In genomic region chr1:28269529-28269928, GRCh38 we compare ENCODE assay signal across 24 cellular contexts. TPM values are rescaled to one million over a fixed set of nuclear protein-coding genes. Genes with fewer than 3 reads are reported as not detected.
A peak's percentile ranks its signal among the peaks of the same experiment; 100 is the strongest.
DNase-seq lines count a peak whose midpoint lies in the region; ATAC-seq, FAIRE-seq and TF ChIP-seq lines count a peak whose summit lies in the region.
"Had no signal": no experiment of that assay in that cellular context is flagged by ENCODE, and none has a peak within 500 bp of the region (broad histone marks: within the 10 kb centered on the region; RNA-seq: fewer than 3 reads in every experiment).

No MANE protein-coding gene starts in this region.

- POLR2A ChIA-PET in HepG2 (lab: Yijun Ruan, JAX), result interaction anchor here (1.8 kb wide), 1 partner anchor 9 kb away, joined by 9 read pairs; the partner anchor contains the start of gene SESN2

- H2AFZ ChIP-seq in GM23338 (no peak overlapping the region), HepG2 (ENCODE audit: low read length) (no peak overlapping the region)

- TF ChIP-seq POLR2A in HepG2 (IDR thresholded peaks at IDR 0.05; ENCODE audit: insufficient read depth in 1 of 2, low read depth in 2 of 2, low read length in 2 of 2), result no peak

- TF ChIP-seq EP300 in HepG2 (IDR thresholded peaks at IDR 0.05; ENCODE audit: low read depth in 2 of 2, low read length in 2 of 2) (no peak), HepG2 (CRISPR knock-in tag; IDR thresholded peaks at IDR 0.05; ENCODE audit: borderline replicate concordance) (no peak)

- H3K36me3 ChIP-seq in GM23338 (ENCODE audit: insufficient read depth) (peaks cover 37% of the 10 kb centered on the region), HepG2 (replicated peaks in 1 of 2; ENCODE audit: control insufficient read depth in 1 of 2, insufficient read depth in 2 of 2, low read length in 2 of 2) (peaks cover 24 to 46% of the 10 kb centered on the region in 2 experiments)

- no peaks in the 10 kb centered on the region for H3K9me3 ChIP-seq in HepG2 (ENCODE audit: low read length)
- H3K9me3 ChIP-seq: A549; BE2C; BLaER1 treated with 17β-estradiol and CSF1 and Interleukin-3, amounts not matched to agents 10 nM and 100 nM; HAP-1 had no signal

- H3K4me3 ChIP-seq in GM23338, result no peak overlapping the region
- no peak overlapping the region for H3K4me3 ChIP-seq in HepG2 (replicated peaks in 1 of 3; ENCODE audit: insufficient read depth in 1 of 3, low read depth in 2 of 3, low read length in 3 of 3)
- H3K4me3 ChIP-seq: A549; BLaER1 treated with 17β-estradiol and CSF1 and Interleukin-3, amounts not matched to agents 10 nM and 100 nM; HAP-1 had no signal

- H3K27me3 ChIP-seq in GM23338 (ENCODE audit: insufficient read depth) (no peaks in the 10 kb centered on the region), HepG2 (ENCODE audit: control insufficient read depth in 1 of 2, insufficient read depth in 2 of 2, low read length in 2 of 2) (no peaks in the 10 kb centered on the region)
- H3K27me3 ChIP-seq: BE2C; BLaER1 treated with 17β-estradiol and CSF1 and Interleukin-3, amounts not matched to agents 10 nM and 100 nM had no signal

- ATAC-seq in GM23338, result no peak
- ATAC-seq in HepG2, result peak; percentile 58; the same call in 2 of the 3 replicates
- ATAC-seq in GM19397 (IDR thresholded peaks at IDR 0.05; ENCODE audit: unreplicated experiment), result no peak
- ATAC-seq: A549 had no signal

- H3K79me2 ChIP-seq in GM23338 (replicated peaks; ENCODE audit: insufficient read depth), result peaks cover 71% of the 10 kb centered on the region
- H3K79me2 ChIP-seq in HepG2 (ENCODE audit: insufficient read depth, low read length), result peaks cover 48% of the 10 kb centered on the region

- no peak for TF ChIP-seq CTCF in GM23338 (conservative IDR thresholded peaks at IDR 0.05; ENCODE audit: low read depth in 2 of 2)
- TF ChIP-seq CTCF in HepG2 (CRISPR knock-in tag; IDR thresholded peaks at IDR 0.05), result no peak

- CTCF ChIA-PET in HepG2 (lab: Yijun Ruan, JAX; ENCODE audit: low intra/inter-chr PET ratio, low total read pairs), result no interaction called here

- BruUV-seq in HepG2 (replicated peaks; lab: Mats Ljungman, UMichigan), result no TSS peak

- peaks cover 49% of the 10 kb centered on the region for H3K36me3 Mint-ChIP-seq in GM23338 (ENCODE audit: low read depth)

- in situ Hi-C loops in HepG2 (cut with HindIII; ENCODE audit: extremely low pct_ligation_motif_present, low pct_unique_long_range_greater_than_20kb), result no loop called here

- no peak overlapping the region for H3K9ac ChIP-seq in HepG2 (ENCODE audit: insufficient read depth, low read depth, low read length)
- H3K9ac ChIP-seq: BLaER1 treated with 17β-estradiol and CSF1 and Interleukin-3, amounts not matched to agents 10 nM and 100 nM had no signal

- H3K27ac ChIP-seq in GM23338 (ENCODE audit: low read depth) (peak overlapping the region; percentile 86; the same call in 1 of the 2 replicates), HepG2 (ENCODE audit: extremely low read length, insufficient read depth, low read length) (peak overlapping the region; percentile 42)
- H3K27ac ChIP-seq: A549; BLaER1 treated with 17β-estradiol and CSF1 and Interleukin-3, amounts not matched to agents 10 nM and 100 nM had no signal

- no peak for DNase-seq in GM23338 (ENCODE audit: low spot score)
- no peak for DNase-seq in HepG2 (ENCODE audit: low spot score)
- no peak for DNase-seq in HK-2 (ENCODE audit: unreplicated experiment)
- no peak for DNase-seq in GF-D8 (lab: John Stamatoyannopoulos, UW)
- DNase-seq: 8988T; ACHN; AML-193; BE2C; CD4-positive, alpha-beta T cell; CD8-positive, alpha-beta memory T cell; DMS 273 treated with DMSO at 0.1 percent for 48 hours; DMS79; EL; GOT3; HFFc6 had no signal

- FAIRE-seq in G401.6 (lab: Jason Lieb, UNC) (peak; percentile 21), HepG2 (lab: Jason Lieb, UNC) (peak; percentile 37)
- FAIRE-seq: A549, D721Med, GM12892, H54 had no signal

- WGBS in HepG2 (ENCODE audit: low lambda C conversion rate), result 41% methylated on average over 2 of the region's 2 CpGs

- H3K4me1 ChIP-seq in GM23338 (ENCODE audit: insufficient read depth) (peaks cover 23% of the 10 kb centered on the region), HepG2 (ENCODE audit: insufficient read depth, low read length) (peaks cover 56% of the 10 kb centered on the region)
- H3K4me1 ChIP-seq: BE2C had no signal

- H3K27ac Mint-ChIP-seq in GM23338, result no peak overlapping the region
- H3K27ac Mint-ChIP-seq: CD14-positive monocyte; CD4-positive, alpha-beta T cell; HFFc6 had no signal

- peaks cover 51% of the 10 kb centered on the region for H4K20me1 ChIP-seq in GM23338 (replicated peaks; ENCODE audit: insufficient read depth)
- H4K20me1 ChIP-seq in HepG2 (ENCODE audit: insufficient read depth, low read length), result peaks cover 35% of the 10 kb centered on the region

- H3K4me1 Mint-ChIP-seq in GM23338, result peaks cover 35% of the 10 kb centered on the region

- intact Hi-C loops in HepG2 (cut with micrococcal nuclease; ENCODE audit: unreplicated experiment), result loop anchor here (10.0 kb wide), 1 partner anchor 55 kb away; the partner anchor contains the start of gene MED18

- H3K4me3 Mint-ChIP-seq in GM23338, result no peak overlapping the region
- H3K4me3 Mint-ChIP-seq: CD14-positive monocyte; CD4-positive, alpha-beta T cell; CD8-positive, alpha-beta memory T cell; HFFc6 had no signal

- peaks cover 13% of the 10 kb centered on the region for H3K27me3 Mint-ChIP-seq in GM23338 (ENCODE audit: insufficient read depth, low read depth, poor library complexity)
- H3K27me3 Mint-ChIP-seq: CD4-positive, alpha-beta T cell; CD8-positive, alpha-beta memory T cell had no signal

- TF ChIP-seq RAD21 in HepG2 (CRISPR knock-in tag; IDR thresholded peaks at IDR 0.05), result no peak

- H3F3A ChIP-seq in GM23338 (replicated peaks; ENCODE audit: low read depth), result 0 out of 2 replicates have a peak, but pooled peaks cover 9% of the 10 kb centered on the region

- H3K9me3 Mint-ChIP-seq in GM23338, result no peaks in the 10 kb centered on the region
- H3K9me3 Mint-ChIP-seq: CD14-positive monocyte; CD4-positive, alpha-beta T cell; CD8-positive, alpha-beta memory T cell; HFFc6 had no signal

- no peaks in the 10 kb centered on the region for H3K9me2 ChIP-seq in GM23338 (ENCODE audit: insufficient read depth)

- no peak overlapping the region for H3K4me2 ChIP-seq in GM23338
- H3K4me2 ChIP-seq in HepG2 (ENCODE audit: low read depth, low read length), result no peak overlapping the region; the same call in 1 of the 2 replicates
- H3K4me2 ChIP-seq: A549 had no signal

RNA-seq across cellular contexts. Expression of gene SESN2, which starts 10.2 kb away (rescaled TPM):
- total RNA-seq in GM23338 (2014; rRNA removed; shearing (Covaris generic)), result 43.6 and 52.1 TPM in 2 replicates
- 20.8 and 22.8 TPM in 2 replicates for polyA plus RNA-seq in GM23338 (2016; fragmentation: Nextera tagmentation; extraction: Ambion mirVana)
- total RNA-seq in HepG2 (2016; rRNA removed; fragmentation: Illumina TruSeq; extraction: Trizol), result 10.4 and 13.2 TPM in 2 replicates
- total RNA-seq in HepG2 (2016; cell fraction: cytosol; rRNA removed; fragmentation: Illumina TruSeq; extraction: Trizol; ENCODE audit: low read depth), result 2.1 and 2.5 TPM in 2 replicates
- total RNA-seq in HepG2 (2016; cell fraction: insoluble cytoplasmic fraction; rRNA removed; fragmentation: Illumina TruSeq; extraction: Trizol), result 10.0 and 12.0 TPM in 2 replicates
- total RNA-seq in HepG2 (2016; cell fraction: membrane; rRNA removed; fragmentation: Illumina TruSeq; extraction: Trizol), result 5.6 and 7.1 TPM in 2 replicates
- 8.1 and 8.4 TPM in 2 replicates for total RNA-seq in HepG2 (2016; cell fraction: nucleus; rRNA removed; fragmentation: Illumina TruSeq; extraction: Trizol)
- polyA plus RNA-seq in HepG2 (2011; rRNA removed), result 19.1 and 24.8 TPM in 2 replicates
- polyA plus RNA-seq in HepG2 (2011; cell fraction: cytosol; rRNA removed), result 11.7 and 14.9 TPM in 2 replicates
- polyA plus RNA-seq in HepG2 (2011; cell fraction: nucleus; rRNA removed), result 26.7 and 32.2 TPM in 2 replicates
- 7.3 and 18.2 TPM in 2 replicates for polyA plus RNA-seq in HepG2 (2012)
- polyA plus RNA-seq in HepG2 (2016; cell fraction: cytosol; fragmentation: Illumina TruSeq; extraction: Trizol; ENCODE audit: low read depth), result 1.3 and 1.4 TPM in 2 replicates
- 9.6 and 12.1 TPM in 2 replicates for polyA plus RNA-seq in HepG2 (2016; cell fraction: insoluble cytoplasmic fraction; fragmentation: Illumina TruSeq; extraction: Trizol; ENCODE audit: low read depth)
- polyA plus RNA-seq in HepG2 (2016; cell fraction: membrane; fragmentation: Illumina TruSeq; extraction: Trizol; ENCODE audit: low read depth), result 4.3 and 4.7 TPM in 2 replicates
- polyA plus RNA-seq in HepG2 (2016; cell fraction: nucleus; fragmentation: Illumina TruSeq; extraction: Trizol; ENCODE audit: insufficient read depth, low read depth), result 14.7 and 15.5 TPM in 2 replicates
- 21.9 and 39.6 TPM in 2 replicates for polyA minus RNA-seq in HepG2 (2011; rRNA and poly(A)+ RNA removed; ENCODE audit: low replicate concordance)
- polyA minus RNA-seq in HepG2 (2011; cell fraction: cytosol; rRNA and poly(A)+ RNA removed), result 9.8 and 11.5 TPM in 2 replicates
- 11.8 and 11.9 TPM in 2 replicates for polyA minus RNA-seq in HepG2 (2011; cell fraction: nucleus; rRNA and poly(A)+ RNA removed)

RNA-seq across cellular contexts. Expression of gene ATP5IF1, which starts 33.6 kb away (rescaled TPM):
- 230 and 282 TPM in 2 replicates for total RNA-seq in GM23338 (2014; rRNA removed; shearing (Covaris generic))
- polyA plus RNA-seq in GM23338 (2016; fragmentation: Nextera tagmentation; extraction: Ambion mirVana) (1,325 and 1,405 TPM in 2 replicates), HepG2 (2011; rRNA removed) (85.5 and 97.7 TPM in 2 replicates)
- total RNA-seq in HepG2 (2016; rRNA removed; fragmentation: Illumina TruSeq; extraction: Trizol), result 131 and 143 TPM in 2 replicates
- total RNA-seq in HepG2 (2016; cell fraction: cytosol; rRNA removed; fragmentation: Illumina TruSeq; extraction: Trizol; ENCODE audit: low read depth), result 48.9 and 52.9 TPM in 2 replicates
- 135 and 167 TPM in 2 replicates for total RNA-seq in HepG2 (2016; cell fraction: insoluble cytoplasmic fraction; rRNA removed; fragmentation: Illumina TruSeq; extraction: Trizol)
- 52.5 and 57.7 TPM in 2 replicates for total RNA-seq in HepG2 (2016; cell fraction: membrane; rRNA removed; fragmentation: Illumina TruSeq; extraction: Trizol)
- total RNA-seq in HepG2 (2016; cell fraction: nucleus; rRNA removed; fragmentation: Illumina TruSeq; extraction: Trizol), result 53.2 and 53.6 TPM in 2 replicates
- polyA plus RNA-seq in HepG2 (2011; cell fraction: cytosol; rRNA removed), result 137 and 146 TPM in 2 replicates
- 78.4 and 120 TPM in 2 replicates for polyA plus RNA-seq in HepG2 (2011; cell fraction: nucleus; rRNA removed)
- 116 and 168 TPM in 2 replicates for polyA plus RNA-seq in HepG2 (2012)
- 56.9 and 60.0 TPM in 2 replicates for polyA plus RNA-seq in HepG2 (2016; cell fraction: cytosol; fragmentation: Illumina TruSeq; extraction: Trizol; ENCODE audit: low read depth)
- polyA plus RNA-seq in HepG2 (2016; cell fraction: insoluble cytoplasmic fraction; fragmentation: Illumina TruSeq; extraction: Trizol; ENCODE audit: low read depth), result 155 and 173 TPM in 2 replicates
- polyA plus RNA-seq in HepG2 (2016; cell fraction: membrane; fragmentation: Illumina TruSeq; extraction: Trizol; ENCODE audit: low read depth), result 59.9 and 60.4 TPM in 2 replicates
- polyA plus RNA-seq in HepG2 (2016; cell fraction: nucleus; fragmentation: Illumina TruSeq; extraction: Trizol; ENCODE audit: insufficient read depth, low read depth), result 116 and 123 TPM in 2 replicates
- 26.2 and 37.8 TPM in 2 replicates for polyA minus RNA-seq in HepG2 (2011; rRNA and poly(A)+ RNA removed; ENCODE audit: low replicate concordance)
- 26.0 and 33.5 TPM in 2 replicates for polyA minus RNA-seq in HepG2 (2011; cell fraction: cytosol; rRNA and poly(A)+ RNA removed)
- polyA minus RNA-seq in HepG2 (2011; cell fraction: nucleus; rRNA and poly(A)+ RNA removed), result 17.9 and 22.1 TPM in 2 replicates

RNA-seq across cellular contexts. Expression of gene DNAJC8, which starts 36.7 kb away (rescaled TPM):
- 67.3 and 71.0 TPM in 2 replicates for total RNA-seq in GM23338 (2014; rRNA removed; shearing (Covaris generic))
- polyA plus RNA-seq in GM23338 (2016; fragmentation: Nextera tagmentation; extraction: Ambion mirVana), result 208 and 210 TPM in 2 replicates
- 126 and 180 TPM in 2 replicates for total RNA-seq in HepG2 (2016; rRNA removed; fragmentation: Illumina TruSeq; extraction: Trizol)
- 25.1 and 26.4 TPM in 2 replicates for total RNA-seq in HepG2 (2016; cell fraction: cytosol; rRNA removed; fragmentation: Illumina TruSeq; extraction: Trizol; ENCODE audit: low read depth)
- 132 and 187 TPM in 2 replicates for total RNA-seq in HepG2 (2016; cell fraction: insoluble cytoplasmic fraction; rRNA removed; fragmentation: Illumina TruSeq; extraction: Trizol)
- total RNA-seq in HepG2 (2016; cell fraction: membrane; rRNA removed; fragmentation: Illumina TruSeq; extraction: Trizol), result 45.3 and 52.1 TPM in 2 replicates
- total RNA-seq in HepG2 (2016; cell fraction: nucleus; rRNA removed; fragmentation: Illumina TruSeq; extraction: Trizol), result 55.9 and 61.0 TPM in 2 replicates
- 48.4 and 54.5 TPM in 2 replicates for polyA plus RNA-seq in HepG2 (2011; rRNA removed)
- 36.4 and 46.8 TPM in 2 replicates for polyA plus RNA-seq in HepG2 (2011; cell fraction: cytosol; rRNA removed)
- 20.6 and 24.0 TPM in 2 replicates for polyA plus RNA-seq in HepG2 (2011; cell fraction: nucleus; rRNA removed)
- polyA plus RNA-seq in HepG2 (2012), result 54.3 and 68.8 TPM in 2 replicates
- 24.2 and 24.3 TPM in 2 replicates for polyA plus RNA-seq in HepG2 (2016; cell fraction: cytosol; fragmentation: Illumina TruSeq; extraction: Trizol; ENCODE audit: low read depth)
- polyA plus RNA-seq in HepG2 (2016; cell fraction: insoluble cytoplasmic fraction; fragmentation: Illumina TruSeq; extraction: Trizol; ENCODE audit: low read depth), result 224 and 245 TPM in 2 replicates
- polyA plus RNA-seq in HepG2 (2016; cell fraction: membrane; fragmentation: Illumina TruSeq; extraction: Trizol; ENCODE audit: low read depth), result 43.7 and 45.5 TPM in 2 replicates
- polyA plus RNA-seq in HepG2 (2016; cell fraction: nucleus; fragmentation: Illumina TruSeq; extraction: Trizol; ENCODE audit: insufficient read depth, low read depth), result 124 and 135 TPM in 2 replicates
- polyA minus RNA-seq in HepG2 (2011; rRNA and poly(A)+ RNA removed; ENCODE audit: low replicate concordance), result 33.9 and 41.6 TPM in 2 replicates
- polyA minus RNA-seq in HepG2 (2011; cell fraction: cytosol; rRNA and poly(A)+ RNA removed), result 16.9 and 17.8 TPM in 2 replicates
- 15.6 and 21.8 TPM in 2 replicates for polyA minus RNA-seq in HepG2 (2011; cell fraction: nucleus; rRNA and poly(A)+ RNA removed)

RNA-seq across cellular contexts. Expression of gene MED18, which starts 59.3 kb away (rescaled TPM):
- 11.9 and 12.6 TPM in 2 replicates for total RNA-seq in GM23338 (2014; rRNA removed; shearing (Covaris generic))
- polyA plus RNA-seq in GM23338 (2016; fragmentation: Nextera tagmentation; extraction: Ambion mirVana), result 7.6 and 8.5 TPM in 2 replicates
- total RNA-seq in HepG2 (2016; rRNA removed; fragmentation: Illumina TruSeq; extraction: Trizol), result 21.0 and 28.8 TPM in 2 replicates
- 7.0 and 7.5 TPM in 2 replicates for total RNA-seq in HepG2 (2016; cell fraction: cytosol; rRNA removed; fragmentation: Illumina TruSeq; extraction: Trizol; ENCODE audit: low read depth)
- total RNA-seq in HepG2 (2016; cell fraction: insoluble cytoplasmic fraction; rRNA removed; fragmentation: Illumina TruSeq; extraction: Trizol), result 20.7 and 32.3 TPM in 2 replicates
- total RNA-seq in HepG2 (2016; cell fraction: membrane; rRNA removed; fragmentation: Illumina TruSeq; extraction: Trizol), result 10.5 and 12.8 TPM in 2 replicates
- 7.0 and 9.3 TPM in 2 replicates for total RNA-seq in HepG2 (2016; cell fraction: nucleus; rRNA removed; fragmentation: Illumina TruSeq; extraction: Trizol)
- 11.7 and 14.4 TPM in 2 replicates for polyA plus RNA-seq in HepG2 (2011; rRNA removed)
- 16.5 and 19.8 TPM in 2 replicates for polyA plus RNA-seq in HepG2 (2011; cell fraction: cytosol; rRNA removed)
- polyA plus RNA-seq in HepG2 (2011; cell fraction: nucleus; rRNA removed), result 10.4 and 11.6 TPM in 2 replicates
- 9.5 and 13.0 TPM in 2 replicates for polyA plus RNA-seq in HepG2 (2012)
- 2.8 and 3.8 TPM in 2 replicates for polyA plus RNA-seq in HepG2 (2016; cell fraction: cytosol; fragmentation: Illumina TruSeq; extraction: Trizol; ENCODE audit: low read depth)
- polyA plus RNA-seq in HepG2 (2016; cell fraction: insoluble cytoplasmic fraction; fragmentation: Illumina TruSeq; extraction: Trizol; ENCODE audit: low read depth), result 26.5 and 30.0 TPM in 2 replicates
- polyA plus RNA-seq in HepG2 (2016; cell fraction: membrane; fragmentation: Illumina TruSeq; extraction: Trizol; ENCODE audit: low read depth), result 4.9 and 5.6 TPM in 2 replicates
- 14.7 and 18.3 TPM in 2 replicates for polyA plus RNA-seq in HepG2 (2016; cell fraction: nucleus; fragmentation: Illumina TruSeq; extraction: Trizol; ENCODE audit: insufficient read depth, low read depth)
- 28.2 and 57.8 TPM in 2 replicates for polyA minus RNA-seq in HepG2 (2011; rRNA and poly(A)+ RNA removed; ENCODE audit: low replicate concordance)
- 13.0 and 15.4 TPM in 2 replicates for polyA minus RNA-seq in HepG2 (2011; cell fraction: cytosol; rRNA and poly(A)+ RNA removed)
- polyA minus RNA-seq in HepG2 (2011; cell fraction: nucleus; rRNA and poly(A)+ RNA removed), result 3.6 and 4.2 TPM in 2 replicates
